ENCODE assay signal across 24 cellular contexts in the genomic region with DNA sequence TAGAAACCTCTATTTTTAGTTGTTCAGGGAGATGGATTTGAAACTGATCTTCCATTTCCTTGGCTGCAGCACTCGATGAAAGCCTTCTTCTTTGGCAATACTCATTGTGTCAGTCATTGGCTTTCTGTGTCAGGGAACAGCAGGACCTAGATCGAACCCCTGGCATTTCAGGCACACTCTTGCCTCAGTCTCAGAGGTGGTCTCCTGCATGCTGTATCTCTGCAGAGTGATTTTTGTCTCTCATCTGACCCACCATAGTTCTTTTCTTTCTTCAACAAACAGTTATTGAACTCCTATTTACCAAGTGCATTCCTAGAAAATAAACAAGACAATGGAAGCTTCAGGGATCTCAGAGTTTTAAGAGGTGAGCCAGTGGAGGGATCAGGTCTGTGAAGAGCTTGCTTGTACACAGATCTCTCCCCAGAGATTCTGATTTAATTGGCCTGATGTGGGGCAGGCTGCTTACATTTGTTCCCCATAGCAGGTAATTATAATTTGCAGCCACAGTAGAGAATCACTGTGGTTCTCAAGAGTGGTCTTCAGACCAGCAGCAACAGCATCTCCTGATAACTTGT.
"Had no signal": no experiment of that assay in that cellular context is flagged by ENCODE, and none has a peak within 500 bp of the region (broad histone marks: within the 10 kb centered on the region; RNA-seq: fewer than 3 reads in every experiment).

No MANE protein-coding gene starts in this region.

- H3K36me3 ChIP-seq: ascending aorta had no signal

- H3K4me3 ChIP-seq: ascending aorta, body of pancreas had no signal

- H3K27me3 ChIP-seq: ascending aorta, body of pancreas had no signal

- H3K27ac ChIP-seq: ascending aorta, body of pancreas had no signal

- ATAC-seq: activated CD8-positive, alpha-beta memory T cell treated with anti-CD3 and anti-CD28 coated beads, Interleukin-2, amount 10 ng/mL, durations not matched to agents 7 days and 5 days; activated naive CD4-positive, alpha-beta T cell treated with anti-CD3 and anti-CD28 coated beads, Interleukin-2, amount 50 U/mL, for 72 hours; activated naive CD8-positive, alpha-beta T cell treated with anti-CD3 and anti-CD28 coated beads, Interleukin-2, amount 50 U/mL, for 24 hours; activated T-cell treated with anti-CD3 and anti-CD28 coated beads, Interleukin-2, amount 50 U/mL, for 4 hours; body of pancreas; PC-3 had no signal

- H3K9me3 ChIP-seq: ascending aorta, body of pancreas had no signal

- DNase-seq: activated CD4-positive, alpha-beta T cell treated with anti-CD3 and anti-CD28 coated beads for 48 hours; activated CD4-positive, alpha-beta T cell treated with anti-CD3 and anti-CD28 coated beads, Interleukin-2, amount 50 U/mL, for 48 hours; activated CD4-positive, CD25-positive, alpha-beta regulatory T cell treated with anti-CD3 and anti-CD28 coated beads, Interleukin-2, amount 50 U/mL, for 72 hours; activated CD8-positive, alpha-beta memory T cell treated with anti-CD3 and anti-CD28 coated beads, Interleukin-2, amount 10 ng/mL, durations not matched to agents 7 days and 5 days; activated effector memory CD4-positive, alpha-beta T cell treated with anti-CD3 and anti-CD28 coated beads, Interleukin-2, amount 50 U/mL, for 16 hours; activated naive CD4-positive, alpha-beta T cell treated with Interleukin-2 at 50 U/mL for 16 hours; activated naive CD8-positive, alpha-beta T cell treated with anti-CD3 and anti-CD28 coated beads, Interleukin-2, amount 50 U/mL, for 24 hours; activated T-cell treated with anti-CD3 and anti-CD28 coated beads, Interleukin-2, amount 50 U/mL, for 4 hours; amniotic stem cell; body of pancreas; central memory CD4-positive, alpha-beta T cell; Kasumi-1; KBM-7; NCI-H1048; NCI-H1694; NCI-H2029; NCI-H2107; NCI-H446; NCI-H524; NCI-H748 treated with DMSO at 0.1 percent for 48 hours; PC-3; SHP77 treated with DMSO at 0.1 percent for 48 hours had no signal

- H3K4me1 ChIP-seq: ascending aorta, body of pancreas had no signal
